ENCODE assay signal across 8 cellular contexts in genomic region chr1:35637401-35637809, GRCh38. TPM values are rescaled to one million over a fixed set of nuclear protein-coding genes. Genes with fewer than 3 reads are reported as not detected.
A peak's percentile ranks its signal among the peaks of the same experiment; 100 is the strongest.
DNase-seq lines count a peak whose midpoint lies in the region; ATAC-seq and TF ChIP-seq lines count a peak whose summit lies in the region.

No MANE protein-coding gene starts in this region.

- H3K27ac ChIP-seq in mammary epithelial cell (ENCODE audit: insufficient read depth, low read depth, low read length), result peak overlapping the region; percentile 73

- H3K79me2 ChIP-seq in mammary epithelial cell (ENCODE audit: insufficient read depth, low read length), result peaks cover 83% of the 10 kb centered on the region

- H3K27me3 ChIP-seq in mammary epithelial cell (ENCODE audit: insufficient read depth, low read length), result no peaks in the 10 kb centered on the region

- peak overlapping the region; percentile 35 to 75 (median 56) for H3K4me3 ChIP-seq in mammary epithelial cell (replicated peaks in 1 of 3; ENCODE audit: insufficient read depth in 1 of 3, low read depth in 2 of 3, low read length in 3 of 3)

- TF ChIP-seq CTCF in mammary epithelial cell (conservative IDR thresholded peaks at IDR 0.05 in 1 of 2, IDR thresholded peaks at IDR 0.05 in 1 of 2; ENCODE audit: extremely low read depth in 1 of 2, insufficient read depth in 1 of 2, low read depth in 1 of 2, low read length in 2 of 2) (no peak), mesothelial cell of epicardium (IDR thresholded peaks at IDR 0.05; ENCODE audit: unreplicated experiment) (no peak)

- ATAC-seq in GM19351 (IDR thresholded peaks at IDR 0.05; ENCODE audit: unreplicated experiment), result no peak
- ATAC-seq in HG02852 (IDR thresholded peaks at IDR 0.05; ENCODE audit: unreplicated experiment), result no peak

- H3K4me2 ChIP-seq in mammary epithelial cell (ENCODE audit: insufficient read depth, low read depth, low read length), result peak overlapping the region; percentile 92

- CTCF ChIA-PET in mammary epithelial cell (lab: Charles Lee; ENCODE audit: low non-redundant PET), result no interaction called here

- H3K9me3 ChIP-seq in mammary epithelial cell (replicated peaks; ENCODE audit: insufficient read depth, low read length), result no peaks in the 10 kb centered on the region

- 0% methylated on average over 1 of the region's 1 CpG for WGBS in mammary epithelial cell (ENCODE audit: low coverage, missing lambda C conversion rate)

- H3K27me3 Mint-ChIP-seq in activated CD4-positive, alpha-beta T cell treated with anti-CD3 and anti-CD28 coated beads, Interleukin-2, amount 10 ng/mL, durations not matched to agents 24 days and 14 days, result no peaks in the 10 kb centered on the region
- no peaks in the 10 kb centered on the region for H3K27me3 Mint-ChIP-seq in mesothelial cell of epicardium (ENCODE audit: low read depth)

- no peaks in the 10 kb centered on the region for H3K9me3 Mint-ChIP-seq in activated CD4-positive, alpha-beta T cell treated with anti-CD3 and anti-CD28 coated beads, Interleukin-2, amount 10 ng/mL, durations not matched to agents 24 days and 14 days
- H3K9me3 Mint-ChIP-seq in mesothelial cell of epicardium, result no peaks in the 10 kb centered on the region

- dilution Hi-C loops in mammary epithelial cell (cut with HindIII; ENCODE audit: low sequenced_read_pairs), result no loop called here

- no peaks in the 10 kb centered on the region for H4K20me1 ChIP-seq in mammary epithelial cell (ENCODE audit: insufficient read depth, low read length)

- peaks cover 25% of the 10 kb centered on the region for H3K36me3 ChIP-seq in mammary epithelial cell (ENCODE audit: insufficient read depth, low read length)

- DNase-seq in activated CD4-positive, alpha-beta T cell treated with anti-CD3 and anti-CD28 coated beads, Interleukin-2, amount 10 ng/mL, durations not matched to agents 24 days and 14 days, result no peak
- DNase-seq in activated CD4-positive, alpha-beta T cell treated with anti-CD3 and anti-CD28 coated beads, Interleukin-2, amount 50 U/mL, for 4 hours, result no peak
- DNase-seq in NCI-H226 (peak; percentile 40), mammary epithelial cell (no peak), mesothelial cell of epicardium (ENCODE audit: low spot score in 2 of 2, unreplicated experiment in 2 of 2) (no peak), 8988T (no peak)

- H3K9ac ChIP-seq in mammary epithelial cell (ENCODE audit: insufficient read depth, low read length), result peak overlapping the region; percentile 66

- in situ Hi-C loops in mammary epithelial cell (cut with MboI; ENCODE audit: low sequenced_read_pairs in 2 of 2), result no loop called here

- peaks cover 34% of the 10 kb centered on the region for H3K36me3 Mint-ChIP-seq in activated CD4-positive, alpha-beta T cell treated with anti-CD3 and anti-CD28 coated beads, Interleukin-2, amount 10 ng/mL, durations not matched to agents 24 days and 14 days (ENCODE audit: low read depth)
- H3K36me3 Mint-ChIP-seq in mesothelial cell of epicardium, result peaks cover 11% of the 10 kb centered on the region

- peak overlapping the region; percentile 92 for H3K27ac Mint-ChIP-seq in activated CD4-positive, alpha-beta T cell treated with anti-CD3 and anti-CD28 coated beads, Interleukin-2, amount 10 ng/mL, durations not matched to agents 24 days and 14 days
- peak overlapping the region; percentile 94 for H3K27ac Mint-ChIP-seq in mesothelial cell of epicardium

- intact Hi-C loops in activated CD4-positive, alpha-beta T cell treated with anti-CD3 and anti-CD28 coated beads, Interleukin-2, amount 10 ng/mL, durations not matched to agents 24 days and 14 days (cut with micrococcal nuclease), result no loop called here
- intact Hi-C loops in mammary epithelial cell (cut with micrococcal nuclease), result no loop called here

- no TSS peak for BruUV-seq in mammary epithelial cell (replicated peaks; lab: Mats Ljungman, UMichigan)

- peak overlapping the region; percentile 90 for H3K4me3 Mint-ChIP-seq in activated CD4-positive, alpha-beta T cell treated with anti-CD3 and anti-CD28 coated beads, Interleukin-2, amount 10 ng/mL, durations not matched to agents 24 days and 14 days
- peak overlapping the region; percentile 44 for H3K4me3 Mint-ChIP-seq in mesothelial cell of epicardium

- no peak overlapping the region for H2AFZ ChIP-seq in mammary epithelial cell (ENCODE audit: low read depth, low read length)

- peaks cover 25% of the 10 kb centered on the region for H3K4me1 Mint-ChIP-seq in activated CD4-positive, alpha-beta T cell treated with anti-CD3 and anti-CD28 coated beads, Interleukin-2, amount 10 ng/mL, durations not matched to agents 24 days and 14 days
- H3K4me1 Mint-ChIP-seq in mesothelial cell of epicardium, result peaks cover 30% of the 10 kb centered on the region

- peaks cover 14% of the 10 kb centered on the region for H3K4me1 ChIP-seq in mammary epithelial cell (ENCODE audit: insufficient read depth, low read length)

RNA-seq across cellular contexts. Expression of gene PSMB2, which starts 3.9 kb away (rescaled TPM):
- total RNA-seq in activated CD4-positive, alpha-beta T cell treated with anti-CD3 and anti-CD28 coated beads, Interleukin-2, amount 10 ng/mL, durations not matched to agents 24 days and 14 days, result 133 TPM in 2 replicates
- 10 to 100 TPM; 24.3 to 82.1 TPM for total RNA-seq in mammary epithelial cell
- 76.3 TPM for polyA plus RNA-seq in mammary epithelial cell
- polyA minus RNA-seq in mammary epithelial cell, result 164 TPM
- 60.1 to 61.9 TPM (median 61.1 TPM) in 3 replicates for total RNA-seq in mesothelial cell of epicardium
